Comparison of ENCODE assay signal across 30 cellular contexts in the genomic region with DNA sequence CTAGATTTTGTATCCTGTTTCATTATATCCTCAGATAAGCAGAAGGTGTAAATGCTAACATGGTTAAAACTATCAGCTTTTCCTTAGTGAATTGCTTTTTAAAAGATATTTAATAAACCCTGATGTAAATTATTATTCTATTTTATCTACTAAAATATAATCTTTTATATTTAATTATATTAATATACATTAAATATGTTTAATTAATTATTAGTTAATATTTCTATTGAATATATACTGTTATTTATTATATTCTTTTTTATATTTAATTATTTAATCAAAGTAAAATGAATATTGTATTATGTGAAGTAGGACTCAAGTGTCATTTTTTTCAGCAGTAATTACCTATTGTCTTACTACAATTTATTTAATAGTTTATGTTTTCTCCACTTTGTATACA.
"Had no signal": no experiment of that assay in that cellular context is flagged by ENCODE, and none has a peak within 500 bp of the region (broad histone marks: within the 10 kb centered on the region; RNA-seq: fewer than 3 reads in every experiment).

No MANE protein-coding gene starts in this region.

- H3K9me3 Mint-ChIP-seq: dendritic cell treated with granulocyte-macrophage colony-stimulating factor and Interleukin-4, amounts not matched to agents 40 ng/mL and 50 ng/mL, for 4 days; mesothelial cell of epicardium; neural crest cell; stimulated activated naive CD8-positive, alpha-beta T cell treated with anti-CD3 and anti-CD28 coated beads, Interleukin-15, amount 100 ng/mL, for 72 hours; type B pancreatic cell had no signal

- H3K4me2 ChIP-seq: smooth muscle cell had no signal

- ATAC-seq: mucosa of descending colon; natural killer cell treated with Interleukin-12 subunit alpha and Interleukin-12 subunit beta and Interleukin-15 and Interleukin-18, amount 100 ng/mL, for 72 hours; right lobe of liver; stimulated activated naive CD8-positive, alpha-beta T cell treated with anti-CD3 and anti-CD28 coated beads, Interleukin-15, amount 100 ng/mL, for 72 hours had no signal

- H3K9ac ChIP-seq: parathyroid adenoma had no signal

- H3K4me3 Mint-ChIP-seq: dendritic cell treated with granulocyte-macrophage colony-stimulating factor and Interleukin-4, amounts not matched to agents 40 ng/mL and 50 ng/mL, for 4 days; immature natural killer cell; mesothelial cell of epicardium; naive B cell; natural killer cell treated with Interleukin-12 subunit alpha and Interleukin-12 subunit beta and Interleukin-15 and Interleukin-18, amount 100 ng/mL, for 72 hours; neural crest cell; stimulated activated naive CD8-positive, alpha-beta T cell treated with anti-CD3 and anti-CD28 coated beads, Interleukin-15, amount 100 ng/mL, for 72 hours; type B pancreatic cell had no signal

- H3K27me3 ChIP-seq: colonic mucosa, esophagus squamous epithelium, neutrophil, right lobe of liver, testis, tibial artery had no signal

- H3K79me2 ChIP-seq: parathyroid adenoma had no signal

- H3K27me3 Mint-ChIP-seq: dendritic cell treated with granulocyte-macrophage colony-stimulating factor and Interleukin-4, amounts not matched to agents 40 ng/mL and 50 ng/mL, for 4 days; naive B cell; natural killer cell treated with Interleukin-12 subunit alpha and Interleukin-12 subunit beta and Interleukin-15 and Interleukin-18, amount 100 ng/mL, for 72 hours; progenitor cell of endocrine pancreas; stimulated activated naive CD8-positive, alpha-beta T cell treated with anti-CD3 and anti-CD28 coated beads, Interleukin-15, amount 100 ng/mL, for 72 hours; type B pancreatic cell had no signal

- H2AFZ ChIP-seq: parathyroid adenoma had no signal

- H3K4me1 Mint-ChIP-seq: immature natural killer cell; mesothelial cell of epicardium; naive B cell; neural crest cell; stimulated activated naive CD8-positive, alpha-beta T cell treated with anti-CD3 and anti-CD28 coated beads, Interleukin-15, amount 100 ng/mL, for 72 hours had no signal

- H3K27ac Mint-ChIP-seq: dendritic cell treated with granulocyte-macrophage colony-stimulating factor and Interleukin-4, amounts not matched to agents 40 ng/mL and 50 ng/mL, for 4 days; immature natural killer cell; mesothelial cell of epicardium; naive B cell; natural killer cell treated with Interleukin-12 subunit alpha and Interleukin-12 subunit beta and Interleukin-15 and Interleukin-18, amount 100 ng/mL, for 72 hours; progenitor cell of endocrine pancreas; stimulated activated naive CD8-positive, alpha-beta T cell treated with anti-CD3 and anti-CD28 coated beads, Interleukin-15, amount 100 ng/mL, for 72 hours; type B pancreatic cell had no signal

- H3K4me3 ChIP-seq: colonic mucosa, esophagus squamous epithelium, lung, mucosa of descending colon, right lobe of liver, smooth muscle cell, testis, tibial artery had no signal

- H3K27ac ChIP-seq: colonic mucosa, neutrophil, parathyroid adenoma, right lobe of liver, testis, tibial artery had no signal

- H3K4me1 ChIP-seq: colonic mucosa, esophagus squamous epithelium, parathyroid adenoma, right lobe of liver, testis, tibial artery had no signal

- H3K36me3 ChIP-seq: colonic mucosa, esophagus squamous epithelium, neutrophil, right lobe of liver, tibial artery had no signal

- DNase-seq: colonic mucosa; effector CD8-positive, alpha-beta T cell; erythroblast; esophagus squamous epithelium; foreskin melanocyte; hypothalamus; immature natural killer cell; islet precursor cell; mesenchymal stem cell; mucosa of descending colon; naive B cell; right lobe of liver; stimulated activated CD4-positive, alpha-beta T cell treated with anti-CD3 and anti-CD28 coated beads, Interleukin-12 subunit alpha, Interleukin-12 subunit beta, amount 100 ng/mL, for 4 hours; stimulated activated CD4-positive, alpha-beta T cell treated with anti-CD3 and anti-CD28 coated beads, Interleukin-1b, Interleukin-23, amount 100 ng/mL, for 48 hours; stimulated activated CD4-positive, alpha-beta T cell treated with anti-CD3 and anti-CD28 coated beads, Interleukin-4, amount 100 ng/mL, for 1 hour; stimulated activated CD8-positive, alpha-beta memory T cell treated with anti-CD3 and anti-CD28 coated beads, Interleukin-4, amount 100 ng/mL, for 48 hours; stimulated activated naive CD4-positive, alpha-beta T cell; stimulated activated naive CD8-positive, alpha-beta T cell treated with anti-CD3 and anti-CD28 coated beads, Interleukin-15, amount 100 ng/mL, for 72 hours; testis; tibial artery had no signal

- H3K9me3 ChIP-seq: colonic mucosa, esophagus squamous epithelium, mucosa of descending colon, neutrophil, right lobe of liver, testis, tibial artery had no signal

- H3K36me3 Mint-ChIP-seq: immature natural killer cell; mesothelial cell of epicardium; naive B cell; natural killer cell treated with Interleukin-12 subunit alpha and Interleukin-12 subunit beta and Interleukin-15 and Interleukin-18, amount 100 ng/mL, for 72 hours; type B pancreatic cell had no signal
